Comparison of ENCODE assay signal across 10 cellular contexts in genomic region chr6:114419175-114419574, GRCh38.
DNase-seq lines count a peak whose midpoint lies in the region; ATAC-seq and TF ChIP-seq lines count a peak whose summit lies in the region.
"Had no signal": no experiment of that assay in that cellular context is flagged by ENCODE, and none has a peak within 500 bp of the region (broad histone marks: within the 10 kb centered on the region; RNA-seq: fewer than 3 reads in every experiment).

No MANE protein-coding gene starts in this region.

- H3K27ac ChIP-seq in adrenal gland (no peak overlapping the region), esophagus muscularis mucosa (replicated peaks in 1 of 4) (no peak overlapping the region), aorta (ENCODE audit: low read depth in 1 of 2, low read length in 2 of 2) (no peak overlapping the region)

- H3K36me3 ChIP-seq in adrenal gland (replicated peaks in 1 of 2) (no peaks in the 10 kb centered on the region), esophagus muscularis mucosa (no peaks in the 10 kb centered on the region), aorta (ENCODE audit: control insufficient read depth in 1 of 2, insufficient read depth in 2 of 2, low read length in 1 of 2) (no peaks in the 10 kb centered on the region)

- H3K4me3 ChIP-seq in adrenal gland (no peak overlapping the region), esophagus muscularis mucosa (no peak overlapping the region), aorta (ENCODE audit: low read length in 2 of 2) (no peak overlapping the region)

- no peaks in the 10 kb centered on the region for H3K9me3 ChIP-seq in adrenal gland (replicated peaks in 1 of 3)
- H3K9me3 ChIP-seq in esophagus muscularis mucosa, result no peaks in the 10 kb centered on the region
- H3K9me3 ChIP-seq in aorta (ENCODE audit: control insufficient read depth, low read length), result no peaks in the 10 kb centered on the region

- ATAC-seq in GM19043 (IDR thresholded peaks at IDR 0.05; ENCODE audit: low read depth, unreplicated experiment) (peak; percentile 91), HG02610 (IDR thresholded peaks at IDR 0.05; ENCODE audit: unreplicated experiment) (peak; percentile 100), HG03565 (IDR thresholded peaks at IDR 0.05; ENCODE audit: unreplicated experiment) (peak; percentile 100), aorta (ENCODE audit: low FRiP score) (no peak)

- TF ChIP-seq EP300 in esophagus muscularis mucosa (IDR thresholded peaks at IDR 0.05), result no peak

- intact Hi-C loops in adrenal gland (cut with DNase I), result no loop called here
- intact Hi-C loops in esophagus muscularis mucosa (cut with DNase I), result no loop called here
- intact Hi-C loops in aorta (cut with DNase I), result no loop called here

- 46 to 64% (median 50%) methylated on average over 2 of the region's 2 CpGs for WGBS in adrenal gland, 4 donors
- 74% methylated on average over 2 of the region's 2 CpGs for WGBS in esophagus muscularis mucosa
- 54 to 64% methylated on average over 2 of the region's 2 CpGs for WGBS in aorta, 2 donors

- no peak for TF ChIP-seq POLR2A in adrenal gland (IDR thresholded peaks at IDR 0.05)
- TF ChIP-seq POLR2A in esophagus muscularis mucosa (IDR thresholded peaks at IDR 0.05; ENCODE audit: low read depth), result no peak

- no peaks in the 10 kb centered on the region for H3K4me1 ChIP-seq in adrenal gland (replicated peaks in 1 of 2)
- H3K4me1 ChIP-seq in esophagus muscularis mucosa, result no peaks in the 10 kb centered on the region
- H3K4me1 ChIP-seq in aorta (ENCODE audit: control insufficient read depth in 1 of 2, insufficient read depth in 2 of 2, low read length in 2 of 2), result no peaks in the 10 kb centered on the region

- peak; percentile 0 for DNase-seq in iris pigment epithelial cell (ENCODE audit: low read depth)
- DNase-seq in adrenal gland, result no peak
- no peak for DNase-seq in esophagus muscularis mucosa (ENCODE audit: extremely low spot score)
- no peak for DNase-seq in aorta
- DNase-seq: activated CD8-positive, alpha-beta memory T cell treated with anti-CD3 and anti-CD28 coated beads, Interleukin-2, amount 50 U/mL, for 4 hours; kidney; retina had no signal

- no peaks in the 10 kb centered on the region for H3K27me3 ChIP-seq in adrenal gland
- no peaks in the 10 kb centered on the region for H3K27me3 ChIP-seq in esophagus muscularis mucosa
- H3K27me3 ChIP-seq in aorta (ENCODE audit: control insufficient read depth in 1 of 2, insufficient read depth in 2 of 2, low read length in 1 of 2), result no peaks in the 10 kb centered on the region

- TF ChIP-seq CTCF in adrenal gland (IDR thresholded peaks at IDR 0.05) (no peak), esophagus muscularis mucosa (IDR thresholded peaks at IDR 0.05) (no peak)
